Comparison of ENCODE assay signal across 9 cellular contexts in genomic region chr13:27182844-27183497, GRCh38. TPM values are rescaled to one million over a fixed set of nuclear protein-coding genes. Genes with fewer than 3 reads are reported as not detected.
DNase-seq lines count a peak whose midpoint lies in the region; ATAC-seq, FAIRE-seq and TF ChIP-seq lines count a peak whose summit lies in the region.
"Had no signal": no experiment of that assay in that cellular context is flagged by ENCODE, and none has a peak within 500 bp of the region (broad histone marks: within the 10 kb centered on the region; RNA-seq: fewer than 3 reads in every experiment).

No MANE protein-coding gene starts in this region.

- H3K4me3 ChIP-seq in NB4 (ENCODE audit: low read depth, low read length) (no peak overlapping the region), lung (no peak overlapping the region)

- H3K9me3 ChIP-seq in lung (ENCODE audit: control insufficient read depth in 2 of 2, insufficient read depth in 1 of 2, low read length in 1 of 2) = no peaks in the 10 kb centered on the region

- H3K27ac ChIP-seq in lung (ENCODE audit: low read depth in 1 of 2, low read length in 1 of 2) = peak overlapping the region in 1 of 2 donors; percentile 49

- 55 to 73% methylated on average over 10 of the region's 10 CpGs for WGBS in lung, 2 donors

- peaks cover 2 to 3% of the 10 kb centered on the region in 2 donors for H3K4me1 ChIP-seq in lung (ENCODE audit: control insufficient read depth in 2 of 2, insufficient read depth in 2 of 2, low read length in 2 of 2)

- DNase-seq in AG08395 (ENCODE audit: low spot score) (peak; percentile 90), NB4 (ENCODE audit: low read depth) (peak; percentile 42), dedifferentiated amniotic fluid mesenchymal stem cell (ENCODE audit: extremely low spot score) (peak; percentile 62), lung (ENCODE audit: low spot score) (peak; percentile 54), GM19239 (ENCODE audit: insufficient read length, low spot score) (no peak), NOMO-1 (lab: John Stamatoyannopoulos, UW; ENCODE audit: unreplicated experiment in 2 of 2) (no peak)
- no peak for DNase-seq in central memory CD4-positive, alpha-beta T cell
- DNase-seq: CD8-positive, alpha-beta T cell had no signal

- ATAC-seq in lung (ENCODE audit: insufficient read depth, low FRiP score) = peak; percentile 88
- ATAC-seq in GM19324 (IDR thresholded peaks at IDR 0.05; ENCODE audit: low FRiP score, unreplicated experiment) = no peak
- ATAC-seq: CD8-positive, alpha-beta T cell had no signal

- H3K27me3 ChIP-seq in lung (ENCODE audit: control insufficient read depth, insufficient read depth) = no peaks in the 10 kb centered on the region

- TF ChIP-seq CTCF in NB4 (IDR thresholded peaks at IDR 0.05; ENCODE audit: low read depth, low read length) (no peak), lung (IDR thresholded peaks at IDR 0.05; ENCODE audit: control extremely low read depth, extremely low read depth) (no peak)

- TF ChIP-seq POLR2A in NB4 (IDR thresholded peaks at IDR 0.05; ENCODE audit: extremely low read depth, insufficient read length) = no peak

- no peaks in the 10 kb centered on the region for H3K36me3 ChIP-seq in lung (ENCODE audit: control insufficient read depth in 2 of 2, insufficient read depth in 2 of 2, low read length in 2 of 2)

- FAIRE-seq in GM19239 (lab: Jason Lieb, UNC) = no peak

RNA-seq across cellular contexts. Expression of gene USP12, which starts 11.4 kb away (rescaled TPM):
- 10 to 100 TPM; 23.5 to 60.0 TPM for total RNA-seq in lung
- 10 to 100 TPM; 12.6 to 15.0 TPM for polyA plus RNA-seq in lung

Comparison
In these comparisons a context has a peak if more than half of its experiments do, and no peak if none do; other contexts are left out.
1. DNase-seq: peak in AG08395 (single experiment), NB4 (single experiment), dedifferentiated amniotic fluid mesenchymal stem cell (single experiment) and lung (single experiment); none in GM19239 (single experiment), central memory CD4-positive, alpha-beta T cell (single experiment) and NOMO-1 (0 of 2).